In genomic region chr16:68744744-68745280, GRCh38 we compare ENCODE assay signal across 11 cellular contexts. TPM values are rescaled to one million over a fixed set of nuclear protein-coding genes. Genes with fewer than 3 reads are reported as not detected.
DNase-seq lines count a peak whose midpoint lies in the region; ATAC-seq, FAIRE-seq and TF ChIP-seq lines count a peak whose summit lies in the region.
"Had no signal": no experiment of that assay in that cellular context is flagged by ENCODE, and none has a peak within 500 bp of the region (broad histone marks: within the 10 kb centered on the region; RNA-seq: fewer than 3 reads in every experiment).

No MANE protein-coding gene starts in this region.

- peaks cover 19% of the 10 kb centered on the region for H3K27me3 Mint-ChIP-seq in activated naive CD4-positive, alpha-beta T cell treated with anti-CD3 and anti-CD28 coated beads, Interleukin-2, amount 10 ng/mL, durations not matched to agents 7 days and 5 days

- no peaks in the 10 kb centered on the region for H3K36me3 Mint-ChIP-seq in activated naive CD4-positive, alpha-beta T cell treated with anti-CD3 and anti-CD28 coated beads, Interleukin-2, amount 10 ng/mL, durations not matched to agents 7 days and 5 days

- peaks cover 3% of the 10 kb centered on the region for H3K4me1 Mint-ChIP-seq in activated naive CD4-positive, alpha-beta T cell treated with anti-CD3 and anti-CD28 coated beads, Interleukin-2, amount 10 ng/mL, durations not matched to agents 7 days and 5 days

- no peak for FAIRE-seq in GM12892 (lab: Jason Lieb, UNC)

- H3K4me1 ChIP-seq in liver (ENCODE audit: control insufficient read depth in 4 of 4, insufficient read depth in 4 of 4, low read length in 3 of 4) (peaks cover 15 to 45% (median 29%) of the 10 kb centered on the region in 4 donors), gastrocnemius medialis (no peaks in the 10 kb centered on the region)
- H3K4me1 ChIP-seq: BE2C had no signal

- DNase-seq in AG10803 (ENCODE audit: low read depth) (peak; percentile 10), NCI-H1105 (lab: John Stamatoyannopoulos, UW) (peak; percentile 73), astrocyte of the hippocampus (ENCODE audit: low read depth, low spot score) (peak; percentile 54), GM12892 (ENCODE audit: insufficient read length) (no peak), gastrocnemius medialis (no peak), NCI-H187 (lab: John Stamatoyannopoulos, UW) (no peak)
- DNase-seq in activated naive CD4-positive, alpha-beta T cell treated with anti-CD3 and anti-CD28 coated beads, Interleukin-2, amount 10 ng/mL, durations not matched to agents 7 days and 5 days = no peak
- DNase-seq: BE2C, erythroblast had no signal

- H3K9me3 ChIP-seq in liver (ENCODE audit: control insufficient read depth in 4 of 4, low read length in 3 of 4) = no peaks in the 10 kb centered on the region
- H3K9me3 ChIP-seq in gastrocnemius medialis = no peaks in the 10 kb centered on the region
- H3K9me3 ChIP-seq: BE2C had no signal

- TF ChIP-seq POLR2A in GM12892 (IDR thresholded peaks at IDR 0.05; ENCODE audit: low read depth, low read length) (no peak), gastrocnemius medialis (IDR thresholded peaks at IDR 0.05) (no peak)

- H3K9me3 Mint-ChIP-seq in activated naive CD4-positive, alpha-beta T cell treated with anti-CD3 and anti-CD28 coated beads, Interleukin-2, amount 10 ng/mL, durations not matched to agents 7 days and 5 days = no peaks in the 10 kb centered on the region

- TF ChIP-seq CTCF in AG10803 (conservative IDR thresholded peaks at IDR 0.05; ENCODE audit: low read length) (no peak), liver (IDR thresholded peaks at IDR 0.05; ENCODE audit: low read depth, low read length, missing input control) (no peak), gastrocnemius medialis (IDR thresholded peaks at IDR 0.05 in 4 of 5, conservative IDR thresholded peaks at IDR 0.05 in 1 of 5) (no peak)

- H3K27ac ChIP-seq in liver (ENCODE audit: low read depth in 1 of 2, low read length in 2 of 2) (peak overlapping the region; percentile 83 to 93), gastrocnemius medialis (no peak overlapping the region)

- TF ChIP-seq RAD21 in liver (IDR thresholded peaks at IDR 0.05) = peak; percentile 57 to 69

- intact Hi-C loops in gastrocnemius medialis (cut with DNase I; ENCODE audit: low total_unique reads) = no loop called here

- H3K36me3 ChIP-seq in liver (ENCODE audit: control insufficient read depth in 4 of 4, insufficient read depth in 3 of 4, low read depth in 1 of 4, low read length in 3 of 4) (no peaks in the 10 kb centered on the region), gastrocnemius medialis (no peaks in the 10 kb centered on the region)
- H3K36me3 ChIP-seq: BE2C had no signal

- H3K27ac Mint-ChIP-seq in activated naive CD4-positive, alpha-beta T cell treated with anti-CD3 and anti-CD28 coated beads, Interleukin-2, amount 10 ng/mL, durations not matched to agents 7 days and 5 days = no peak overlapping the region

- H3K4me3 ChIP-seq in AG10803 (ENCODE audit: low read length) = no peak overlapping the region
- H3K4me3 ChIP-seq in liver (ENCODE audit: low read depth in 1 of 3, low read length in 3 of 3) = no peak overlapping the region
- H3K4me3 ChIP-seq in gastrocnemius medialis = no peak overlapping the region

- ATAC-seq in gastrocnemius medialis = no peak

- in situ Hi-C loops in gastrocnemius medialis (cut with MboI; ENCODE audit: low sequenced_read_pairs in 4 of 4) = no loop called here

- CTCF ChIA-PET in activated naive CD4-positive, alpha-beta T cell treated with anti-CD3 and anti-CD28 coated beads, Interleukin-2, amount 10 ng/mL, durations not matched to agents 7 days and 5 days (lab: Charles Lee) = no interaction called here

- peak overlapping the region in 1 of 2 donors; percentile 65 for H3K9ac ChIP-seq in liver (ENCODE audit: low read depth in 1 of 2, low read length in 2 of 2)

- WGBS in liver = 24% methylated on average over 11 of the region's 11 CpGs

- no peaks in the 10 kb centered on the region for H3K27me3 ChIP-seq in liver (ENCODE audit: control insufficient read depth in 4 of 4, insufficient read depth in 4 of 4, low read length in 3 of 4)
- no peaks in the 10 kb centered on the region for H3K27me3 ChIP-seq in gastrocnemius medialis
- H3K27me3 ChIP-seq: BE2C had no signal

- H3K4me3 Mint-ChIP-seq in activated naive CD4-positive, alpha-beta T cell treated with anti-CD3 and anti-CD28 coated beads, Interleukin-2, amount 10 ng/mL, durations not matched to agents 7 days and 5 days = no peak overlapping the region

TF ChIP-seq in liver, 16 proteins besides CTCF, POLR2A, EP300 and RAD21:
- TF ChIP-seq FOXA2 (IDR thresholded peaks at IDR 0.05) (peak; percentile 79), ATF3 (IDR thresholded peaks at IDR 0.05) (peak; percentile 69), JUND (IDR thresholded peaks at IDR 0.05) (peak; percentile 81 to 86), MAX (IDR thresholded peaks at IDR 0.05) (peak; percentile 45), SP1 (IDR thresholded peaks at IDR 0.05) (peak; percentile 97), TAF1 (conservative IDR thresholded peaks at IDR 0.05) (no peak), YY1 (IDR thresholded peaks at IDR 0.05) (peak; percentile 86), HNF4A (conservative IDR thresholded peaks at IDR 0.05) (peak; percentile 69 to 77), FOXA1 (IDR thresholded peaks at IDR 0.05) (peak; percentile 72), HNF4G (IDR thresholded peaks at IDR 0.05) (no peak), GABPA (IDR thresholded peaks at IDR 0.05 in 1 of 2, conservative IDR thresholded peaks at IDR 0.05 in 1 of 2) (no peak), RXRA (IDR thresholded peaks at IDR 0.05) (peak; percentile 80 to 89), REST (IDR thresholded peaks at IDR 0.05) (peak; percentile 94)
- TF ChIP-seq, protein P1, sequence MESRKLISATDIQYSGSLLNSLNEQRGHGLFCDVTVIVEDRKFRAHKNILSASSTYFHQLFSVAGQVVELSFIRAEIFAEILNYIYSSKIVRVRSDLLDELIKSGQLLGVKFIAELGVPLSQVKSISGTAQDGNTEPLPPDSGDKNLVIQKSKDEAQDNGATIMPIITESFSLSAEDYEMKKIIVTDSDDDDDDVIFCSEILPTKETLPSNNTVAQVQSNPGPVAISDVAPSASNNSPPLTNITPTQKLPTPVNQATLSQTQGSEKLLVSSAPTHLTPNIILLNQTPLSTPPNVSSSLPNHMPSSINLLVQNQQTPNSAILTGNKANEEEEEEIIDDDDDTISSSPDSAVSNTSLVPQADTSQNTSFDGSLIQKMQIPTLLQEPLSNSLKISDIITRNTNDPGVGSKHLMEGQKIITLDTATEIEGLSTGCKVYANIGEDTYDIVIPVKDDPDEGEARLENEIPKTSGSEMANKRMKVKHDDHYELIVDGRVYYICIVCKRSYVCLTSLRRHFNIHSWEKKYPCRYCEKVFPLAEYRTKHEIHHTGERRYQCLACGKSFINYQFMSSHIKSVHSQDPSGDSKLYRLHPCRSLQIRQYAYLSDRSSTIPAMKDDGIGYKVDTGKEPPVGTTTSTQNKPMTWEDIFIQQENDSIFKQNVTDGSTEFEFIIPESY (IDR thresholded peaks at IDR 0.05) = peak; percentile 65

RNA-seq across cellular contexts. Expression of gene CDH1, which starts 7.7 kb away (rescaled TPM):
- 10 to 100 TPM; 63.3 to 69.3 TPM for total RNA-seq in liver
- polyA plus RNA-seq in liver = 10 to 100 TPM; 21.8 to 37.2 TPM
- polyA plus RNA-seq in GM12892 (2012; ENCODE audit: missing spikeins) = 2.9 TPM
- total RNA-seq in gastrocnemius medialis = 1 to 10 TPM in 1 of 4 donors, under 1 TPM in 2, not detected in 1; 0.20 to 1.3 (median 0.20) TPM
- total RNA-seq: LHCN-M2 had no signal

Comparison
In these comparisons a context has a peak if more than half of its experiments do, and no peak if none do; other contexts are left out.
1. DNase-seq: peak in AG10803 (single experiment), NCI-H1105 (single experiment) and astrocyte of the hippocampus (single experiment); none in activated naive CD4-positive, alpha-beta T cell treated with anti-CD3 and anti-CD28 coated beads, Interleukin-2, amount 10 ng/mL, durations not matched to agents 7 days and 5 days (single experiment), GM12892 (single experiment), gastrocnemius medialis (0 of 2) and NCI-H187 (0 of 2).
2. H3K27ac ChIP-seq: peak in liver (2 of 2); none in gastrocnemius medialis (0 of 4).
3. RNA of gene CDH1, which starts 7.7 kb away (total RNA-seq): 63.3 to 69.3 TPM in liver; 0.20 to 1.3 TPM in gastrocnemius medialis; every median in the first group is over 10 times any median in the second.